Comparison of ENCODE assay signal across 8 cellular contexts in genomic region chr22:18110194-18110943, GRCh38. TPM values are rescaled to one million over a fixed set of nuclear protein-coding genes. Genes with fewer than 3 reads are reported as not detected.
DNase-seq lines count a peak whose midpoint lies in the region; ATAC-seq lines count a peak whose summit lies in the region.

Gene TUBA8, plus strand, starts transcription at chr22:18110809. Its CDS starts 57 bp downstream, at chr22:18110866.

- peak within 1 kb of the TSS; percentile 62 for H2BK5ac ChIP-seq in neuronal stem cell (ENCODE audit: low read length)

- H4K8ac ChIP-seq in neuronal stem cell (ENCODE audit: low read depth, low read length) = no peak within 1 kb of the TSS

- peak within 1 kb of the TSS; percentile 79 for H3K9ac ChIP-seq in neuronal stem cell (ENCODE audit: low read depth, low read length, poor library complexity)

- intact Hi-C loops in activated T-helper 2 cell treated with anti-CD3 and anti-CD28 coated beads, Interferon-gamma antibody, Interleukin-2, Interleukin-4, amounts not matched to agents 10 μg/mL and 5 μg/mL and 100 μg/mL, durations not matched to agents 14 hours and 24 hours and 36 hours (cut with micrococcal nuclease) = loop anchor here (5.0 kb wide), 1 partner anchor 33 kb away; the partner anchor contains the start of gene PEX26

- peaks cover 32% of the 10 kb centered on the region for H3K27me3 Mint-ChIP-seq in activated T-helper 2 cell treated with anti-CD3 and anti-CD28 coated beads, Interferon-gamma antibody, Interleukin-2, Interleukin-4, amounts not matched to agents 10 μg/mL and 5 μg/mL and 100 μg/mL, durations not matched to agents 14 hours and 24 hours and 36 hours (ENCODE audit: low read depth)

- no CpG with 5 or more reads among the region's 70 CpGs for WGBS in neuronal stem cell (ENCODE audit: extremely low coverage in 2 of 2, insufficient read length in 2 of 2, insufficient replicate concordance in 1 of 2), 2 donors

- peak within 1 kb of the TSS; percentile 27 for H2AK5ac ChIP-seq in neuronal stem cell (ENCODE audit: low read depth, low read length)

- H2AFZ ChIP-seq in neuronal stem cell (ENCODE audit: low read length) = peak within 1 kb of the TSS; percentile 80

- ATAC-seq in GM19452 (IDR thresholded peaks at IDR 0.05; ENCODE audit: unreplicated experiment) = peak; percentile 54

- H2BK12ac ChIP-seq in neuronal stem cell (ENCODE audit: low read length) = no peak within 1 kb of the TSS

- DNase-seq in AG08395 (ENCODE audit: low spot score) (peak; percentile 47), NCI-H2196 treated with DMSO at 0.1 percent for 48 hours (lab: John Stamatoyannopoulos, UW; ENCODE audit: unreplicated experiment) (peak; percentile 43), germinal center (ENCODE audit: low spot score) (peak; percentile 52), neuronal stem cell (ENCODE audit: low spot score) (peak; percentile 30), SKM-1 (lab: John Stamatoyannopoulos, UW; ENCODE audit: unreplicated experiment) (no peak), SJCRH30 (no peak)
- no peak for DNase-seq in activated T-helper 2 cell treated with anti-CD3 and anti-CD28 coated beads, Interferon-gamma antibody, Interleukin-2, Interleukin-4, amounts not matched to agents 10 μg/mL and 5 μg/mL and 100 μg/mL, durations not matched to agents 14 hours and 24 hours and 36 hours (ENCODE audit: low spot score)

- no peaks in the 10 kb centered on the region for H3K79me1 ChIP-seq in neuronal stem cell (ENCODE audit: low read depth, low read length)

- peak within 1 kb of the TSS; percentile 57 for H3K4me3 Mint-ChIP-seq in activated T-helper 2 cell treated with anti-CD3 and anti-CD28 coated beads, Interferon-gamma antibody, Interleukin-2, Interleukin-4, amounts not matched to agents 10 μg/mL and 5 μg/mL and 100 μg/mL, durations not matched to agents 14 hours and 24 hours and 36 hours (ENCODE audit: low read depth)

- no peak within 1 kb of the TSS for H3K4ac ChIP-seq in neuronal stem cell (ENCODE audit: low read length)

- H3K9me3 ChIP-seq in neuronal stem cell (replicated peaks in 1 of 2; ENCODE audit: control insufficient read depth in 2 of 2, insufficient read depth in 1 of 2, low read depth in 1 of 2, low read length in 2 of 2) = peaks cover 0 to 5% of the 10 kb centered on the region in 2 donors
- no peaks in the 10 kb centered on the region for H3K9me3 ChIP-seq in SJCRH30 (replicated peaks)

- H3K27me3 ChIP-seq in neuronal stem cell (ENCODE audit: control insufficient read depth in 3 of 3, insufficient read depth in 3 of 3, low read depth in 1 of 3, low read length in 3 of 3) = peaks cover 0 to 22% (median 5%) of the 10 kb centered on the region in 3 experiments
- H3K27me3 ChIP-seq in SJCRH30 = no peaks in the 10 kb centered on the region

- peak within 1 kb of the TSS; percentile 51 for H3K14ac ChIP-seq in neuronal stem cell (ENCODE audit: low read length)

- H2BK120ac ChIP-seq in neuronal stem cell (ENCODE audit: low read depth, low read length) = no peak within 1 kb of the TSS

- H3K9me3 Mint-ChIP-seq in activated T-helper 2 cell treated with anti-CD3 and anti-CD28 coated beads, Interferon-gamma antibody, Interleukin-2, Interleukin-4, amounts not matched to agents 10 μg/mL and 5 μg/mL and 100 μg/mL, durations not matched to agents 14 hours and 24 hours and 36 hours = peaks cover 18% of the 10 kb centered on the region

- peaks cover 2 to 3% of the 10 kb centered on the region in 2 donors for H3K4me1 ChIP-seq in neuronal stem cell (ENCODE audit: control insufficient read depth in 2 of 2, insufficient read depth in 1 of 2, low read depth in 1 of 2, low read length in 2 of 2)
- H3K4me1 ChIP-seq in SJCRH30 = no peaks in the 10 kb centered on the region

- H3K36me3 Mint-ChIP-seq in activated T-helper 2 cell treated with anti-CD3 and anti-CD28 coated beads, Interferon-gamma antibody, Interleukin-2, Interleukin-4, amounts not matched to agents 10 μg/mL and 5 μg/mL and 100 μg/mL, durations not matched to agents 14 hours and 24 hours and 36 hours (ENCODE audit: low read depth) = peaks cover 20% of the 10 kb centered on the region

- H3K4me3 ChIP-seq in neuronal stem cell (ENCODE audit: low read length in 2 of 2) (peak within 1 kb of the TSS; percentile 35 to 76), SJCRH30 (no peak within 1 kb of the TSS)

- H3K4me2 ChIP-seq in neuronal stem cell (ENCODE audit: insufficient read depth, low read length, poor library complexity, severe bottlenecking) = peak within 1 kb of the TSS; percentile 75

- H3K18ac ChIP-seq in neuronal stem cell (ENCODE audit: low read length) = peak within 1 kb of the TSS; percentile 88

- H3K27ac Mint-ChIP-seq in activated T-helper 2 cell treated with anti-CD3 and anti-CD28 coated beads, Interferon-gamma antibody, Interleukin-2, Interleukin-4, amounts not matched to agents 10 μg/mL and 5 μg/mL and 100 μg/mL, durations not matched to agents 14 hours and 24 hours and 36 hours = no peak within 1 kb of the TSS

- H3K4me1 Mint-ChIP-seq in activated T-helper 2 cell treated with anti-CD3 and anti-CD28 coated beads, Interferon-gamma antibody, Interleukin-2, Interleukin-4, amounts not matched to agents 10 μg/mL and 5 μg/mL and 100 μg/mL, durations not matched to agents 14 hours and 24 hours and 36 hours (ENCODE audit: low read depth) = peaks cover 26% of the 10 kb centered on the region

- peak within 1 kb of the TSS; percentile 43 for H3K23ac ChIP-seq in neuronal stem cell (ENCODE audit: low read depth, low read length, poor library complexity)

- H3K27ac ChIP-seq in neuronal stem cell (replicated peaks; ENCODE audit: low read length) (no peak within 1 kb of the TSS), SJCRH30 (no peak within 1 kb of the TSS)

- no peak within 1 kb of the TSS for H4K91ac ChIP-seq in neuronal stem cell (ENCODE audit: low read depth, low read length, poor library complexity)

- H3K36me3 ChIP-seq in neuronal stem cell (replicated peaks in 1 of 2; ENCODE audit: control insufficient read depth in 2 of 2, insufficient read depth in 2 of 2, low read length in 2 of 2) (no peaks in the 10 kb centered on the region), SJCRH30 (no peaks in the 10 kb centered on the region)

- peak within 1 kb of the TSS; percentile 20 for H2BK15ac ChIP-seq in neuronal stem cell (ENCODE audit: low read length)

RNA-seq across cellular contexts. Expression of gene TUBA8, which starts in this region (rescaled TPM):
- total RNA-seq in activated T-helper 2 cell treated with anti-CD3 and anti-CD28 coated beads, Interferon-gamma antibody, Interleukin-2, Interleukin-4, amounts not matched to agents 10 μg/mL and 5 μg/mL and 100 μg/mL, durations not matched to agents 14 hours and 24 hours and 36 hours = 1.8 and 2.3 TPM in 2 replicates
- polyA plus RNA-seq in neuronal stem cell (2013, experiment 1 of 2) = 1.3 TPM
- polyA plus RNA-seq in neuronal stem cell (2013, experiment 2 of 2) = 1.2 TPM
- 0.89 TPM in 1 of 2 replicates, not detected in the other for total RNA-seq in SJCRH30 (2014; rRNA removed; shearing (Covaris generic))

Comparison
In these comparisons a context has a peak if more than half of its experiments do, and no peak if none do; other contexts are left out.
1. DNase-seq: peak in AG08395 (single experiment), NCI-H2196 treated with DMSO at 0.1 percent for 48 hours (single experiment), germinal center (single experiment) and neuronal stem cell (single experiment); none in activated T-helper 2 cell treated with anti-CD3 and anti-CD28 coated beads, Interferon-gamma antibody, Interleukin-2, Interleukin-4, amounts not matched to agents 10 μg/mL and 5 μg/mL and 100 μg/mL, durations not matched to agents 14 hours and 24 hours and 36 hours (single experiment), SKM-1 (single experiment) and SJCRH30 (0 of 2).